Comparison of ENCODE assay signal across 8 cellular contexts in the genomic region with DNA sequence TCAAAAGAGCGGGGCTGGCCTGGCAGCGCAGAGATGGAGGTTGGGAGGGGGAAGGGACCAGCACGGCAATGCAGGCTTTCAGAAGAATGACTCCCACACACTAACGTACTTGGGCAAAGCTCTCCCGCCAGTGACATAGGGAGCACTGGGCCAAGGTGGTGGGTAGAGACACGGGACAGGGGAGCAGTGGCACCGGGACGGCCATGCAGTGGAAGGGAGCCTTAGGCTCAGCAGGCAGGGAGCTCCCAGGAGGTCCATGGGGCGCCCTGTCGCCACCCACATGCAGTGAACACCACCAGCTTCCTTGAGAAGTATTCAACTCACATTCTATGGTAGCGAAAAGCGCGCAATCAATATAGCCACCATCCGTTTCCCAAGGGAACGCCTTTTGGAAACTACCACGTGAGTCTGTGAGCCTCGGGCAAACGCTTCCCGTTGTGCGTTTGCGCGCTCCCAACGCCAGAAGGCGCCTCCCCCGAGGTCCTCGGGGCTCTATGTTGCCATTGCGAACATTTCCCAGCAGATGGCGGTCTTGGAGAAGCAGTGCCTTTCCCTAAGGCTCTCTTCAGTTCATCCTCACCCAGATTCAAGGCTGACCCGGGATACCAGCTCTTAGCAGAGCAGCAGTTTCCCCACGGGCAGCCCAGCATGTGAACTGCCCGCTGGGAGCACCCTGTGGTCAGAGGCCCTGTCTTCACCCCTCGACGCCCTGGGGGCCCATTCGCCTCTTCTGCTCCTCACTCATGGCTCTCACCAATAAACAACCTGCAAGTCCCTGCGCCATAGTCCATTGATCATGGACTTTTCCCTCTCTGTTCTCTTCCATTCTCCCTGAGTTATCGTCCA. TPM values are rescaled to one million over a fixed set of nuclear protein-coding genes. Genes with fewer than 3 reads are reported as not detected.
DNase-seq lines count a peak whose midpoint lies in the region; ATAC-seq, FAIRE-seq and TF ChIP-seq lines count a peak whose summit lies in the region.

No MANE protein-coding gene starts in this region.

- ATAC-seq in HG02973 (IDR thresholded peaks at IDR 0.05; ENCODE audit: unreplicated experiment) = peak; percentile 68

- no peaks in the 10 kb centered on the region for H3K36me3 ChIP-seq in bronchial epithelial cell (ENCODE audit: control insufficient read depth, insufficient read depth, low read length)

- peak overlapping the region; percentile 61; the same call in 1 of the 2 replicates for H3K27ac ChIP-seq in VCaP

- FAIRE-seq in bronchial epithelial cell (lab: Jason Lieb, UNC) = peak; percentile 58

- H3K27me3 ChIP-seq in bronchial epithelial cell (ENCODE audit: control insufficient read depth, insufficient read depth, low read length) = no peaks in the 10 kb centered on the region

- TF ChIP-seq CTCF in VCaP (conservative IDR thresholded peaks at IDR 0.05) (peak; percentile 94), bronchial epithelial cell (IDR thresholded peaks at IDR 0.05; ENCODE audit: insufficient read depth, low read length, severe bottlenecking) (peak; percentile 99)

- H3K4me3 ChIP-seq in bronchial epithelial cell (ENCODE audit: low read depth, low read length) = peak overlapping the region; percentile 37

- peak; percentile 46 for DNase-seq in NK-92 treated with Interleukin-12 subunit alpha and Interleukin-12 subunit beta, amount 100 ng/mL, for 24 hours (lab: John Stamatoyannopoulos, UW)
- DNase-seq in NK-92 (lab: John Stamatoyannopoulos, UW; ENCODE audit: unreplicated experiment) (no peak), NCI-H2107 treated with DMSO at 0.1 percent for 48 hours (lab: John Stamatoyannopoulos, UW; ENCODE audit: unreplicated experiment) (peak; percentile 54), bronchial epithelial cell (ENCODE audit: low read depth) (peak; percentile 79), iPS-NIHi7 (ENCODE audit: extremely low spot score) (peak; percentile 97), smooth muscle cell of the brain vasculature (ENCODE audit: low read depth, low spot score) (peak; percentile 76)

RNA-seq across cellular contexts. Expression of a gene that starts 16.4 kb away (rescaled TPM):
- total RNA-seq in bronchial epithelial cell = not detected in 2 replicates
